29 cellular contexts compared by ENCODE assay signal in the genomic region with DNA sequence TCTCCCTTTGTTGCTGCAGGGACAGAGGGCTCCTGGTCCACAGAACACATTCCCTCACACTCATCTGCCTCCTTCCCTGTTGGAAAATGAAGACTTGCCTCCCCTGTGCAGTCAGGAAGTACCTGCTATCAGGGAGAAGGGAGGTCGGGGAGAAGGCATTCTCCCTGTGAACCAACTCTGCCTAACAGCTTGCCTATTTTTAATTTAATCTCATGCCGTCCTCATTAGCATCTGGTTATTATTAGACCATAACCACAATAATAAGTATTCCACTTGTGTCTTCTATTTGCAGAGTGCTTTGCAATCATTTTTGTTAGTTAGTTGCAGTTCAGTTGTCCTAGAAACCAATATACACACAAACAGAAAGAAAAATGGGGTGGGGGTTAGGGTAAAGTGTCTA.
"Had no signal": no experiment of that assay in that cellular context is flagged by ENCODE, and none has a peak within 500 bp of the region (broad histone marks: within the 10 kb centered on the region; RNA-seq: fewer than 3 reads in every experiment).

No MANE protein-coding gene starts in this region.

- H3K27me3 ChIP-seq: body of pancreas, colonic mucosa had no signal

- H3K36me3 ChIP-seq: adrenal gland, colonic mucosa had no signal

- DNase-seq: activated CD4-positive, alpha-beta memory T cell treated with anti-CD3 and anti-CD28 coated beads for 36 hours; activated CD4-positive, alpha-beta T cell treated with anti-CD3 and anti-CD28 coated beads for 36 hours; activated CD4-positive, alpha-beta T cell treated with anti-CD3 and anti-CD28 coated beads, Interleukin-2, amount 10 ng/mL, durations not matched to agents 24 days and 14 days; activated CD4-positive, CD25-positive, alpha-beta regulatory T cell; activated CD4-positive, CD25-positive, alpha-beta regulatory T cell treated with anti-CD3 and anti-CD28 coated beads, Interleukin-2, amount 50 U/mL, for 72 hours; activated CD8-positive, alpha-beta memory T cell treated with anti-CD3 and anti-CD28 coated beads, Interleukin-2, amount 10 ng/mL, durations not matched to agents 7 days and 5 days; activated CD8-positive, alpha-beta memory T cell treated with anti-CD3 and anti-CD28 coated beads, Interleukin-2, amount 50 U/mL, for 4 hours; activated CD8-positive, alpha-beta T cell treated with anti-CD3 and anti-CD28 coated beads, Interleukin-2, amount 10 ng/mL, durations not matched to agents 7 days and 5 days; activated effector memory CD4-positive, alpha-beta T cell treated with anti-CD3 and anti-CD28 coated beads, Interleukin-2, amount 50 U/mL, for 16 hours; activated naive CD4-positive, alpha-beta T cell treated with anti-CD3 and anti-CD28 coated beads for 36 hours; activated naive CD8-positive, alpha-beta T cell treated with anti-CD3 and anti-CD28 coated beads for 36 hours; activated naive CD8-positive, alpha-beta T cell treated with anti-CD3 and anti-CD28 coated beads, Interleukin-2, amount 50 U/mL, for 24 hours; activated T-cell treated with anti-CD3 and anti-CD28 coated beads, Interleukin-2, amount 50 U/mL, for 1 hour; activated T-cell treated with anti-CD3 and anti-CD28 coated beads, Interleukin-2, amount 50 U/mL, for 48 hours; adrenal gland; amygdala; aorta; body of pancreas; central memory CD4-positive, alpha-beta T cell; cerebellar nuclear complex; colonic mucosa; dorsolateral prefrontal cortex; effector memory CD4-positive, alpha-beta T cell; endodermal cell; foreskin fibroblast; T-helper 1 cell; T-helper 17 cell; T1000 had no signal

- H3K4me3 ChIP-seq: adrenal gland, body of pancreas, colonic mucosa, dorsolateral prefrontal cortex had no signal

- ATAC-seq: activated CD4-positive, alpha-beta T cell treated with anti-CD3 and anti-CD28 coated beads for 36 hours; activated CD8-positive, alpha-beta memory T cell treated with anti-CD3 and anti-CD28 coated beads, Interleukin-2, amount 10 ng/mL, durations not matched to agents 7 days and 5 days; activated CD8-positive, alpha-beta T cell treated with anti-CD3 and anti-CD28 coated beads, Interleukin-2, amount 10 ng/mL, durations not matched to agents 7 days and 5 days; activated naive CD8-positive, alpha-beta T cell treated with anti-CD3 and anti-CD28 coated beads, Interleukin-2, amount 50 U/mL, for 24 hours; body of pancreas; esophagus mucosa; T-helper 17 cell had no signal

- H3K4me1 ChIP-seq: adrenal gland, body of pancreas, colonic mucosa had no signal

- H3K9me3 ChIP-seq: adrenal gland, body of pancreas, colonic mucosa had no signal

- H3K27ac ChIP-seq: adrenal gland, body of pancreas, colonic mucosa, dorsolateral prefrontal cortex had no signal
